ENCODE assay signal across 17 cellular contexts in genomic region chr4:85933306-85933640, GRCh38.
"Had no signal": no experiment of that assay in that cellular context is flagged by ENCODE, and none has a peak within 500 bp of the region (broad histone marks: within the 10 kb centered on the region; RNA-seq: fewer than 3 reads in every experiment).

No MANE protein-coding gene starts in this region.

- H3K27me3 Mint-ChIP-seq: activated naive CD8-positive, alpha-beta T cell; memory B cell had no signal

- H3K27ac Mint-ChIP-seq: activated CD4-positive, alpha-beta T cell treated with anti-CD3 and anti-CD28 coated beads, Interleukin-2, amount 10 ng/mL, durations not matched to agents 24 days and 14 days; activated naive CD8-positive, alpha-beta T cell; memory B cell; stimulated activated naive CD8-positive, alpha-beta T cell treated with anti-CD3 and anti-CD28 coated beads, Interleukin-15, amount 100 ng/mL, for 72 hours; T-helper 2 cell treated with Interferon-gamma antibody and Interleukin-4, amounts not matched to agents 5 μg/mL and 100 μg/mL, for 36 hours had no signal

- DNase-seq: activated CD4-positive, alpha-beta T cell treated with anti-CD3 and anti-CD28 coated beads, Interleukin-2, amount 10 ng/mL, durations not matched to agents 24 days and 14 days; activated CD4-positive, CD25-positive, alpha-beta regulatory T cell; activated CD8-positive, alpha-beta memory T cell treated with anti-CD3 and anti-CD28 coated beads, Interleukin-2, amount 50 U/mL, for 48 hours; activated gamma-delta T cell treated with Interleukin-2 at 50 U/mL for 16 hours; amniotic stem cell; caudate nucleus; glutamatergic neuron; spleen; stimulated activated naive CD8-positive, alpha-beta T cell treated with anti-CD3 and anti-CD28 coated beads, Interleukin-15, amount 100 ng/mL, for 72 hours; uterus had no signal

- H3K4me3 ChIP-seq: psoas muscle, uterus had no signal

- H3K36me3 Mint-ChIP-seq: activated naive CD8-positive, alpha-beta T cell had no signal

- FAIRE-seq: endothelial cell of umbilical vein had no signal

- H3K4me3 Mint-ChIP-seq: activated CD4-positive, alpha-beta T cell treated with anti-CD3 and anti-CD28 coated beads, Interleukin-2, amount 10 ng/mL, durations not matched to agents 24 days and 14 days; activated naive CD8-positive, alpha-beta T cell; memory B cell; stimulated activated naive CD8-positive, alpha-beta T cell treated with anti-CD3 and anti-CD28 coated beads, Interleukin-15, amount 100 ng/mL, for 72 hours; T-helper 2 cell treated with Interferon-gamma antibody and Interleukin-4, amounts not matched to agents 5 μg/mL and 100 μg/mL, for 36 hours had no signal

- H3K36me3 ChIP-seq: spleen, uterus had no signal

- H3K4me1 ChIP-seq: testis, uterus had no signal

- H3K9me3 ChIP-seq: psoas muscle, spleen, testis, uterus had no signal

- H3K27me3 ChIP-seq: spleen, testis, uterus had no signal

- H3K27ac ChIP-seq: psoas muscle, uterus had no signal

- H3K9me3 Mint-ChIP-seq: activated CD4-positive, alpha-beta T cell treated with anti-CD3 and anti-CD28 coated beads, Interleukin-2, amount 10 ng/mL, durations not matched to agents 24 days and 14 days; memory B cell; stimulated activated naive CD8-positive, alpha-beta T cell treated with anti-CD3 and anti-CD28 coated beads, Interleukin-15, amount 100 ng/mL, for 72 hours; T-helper 2 cell treated with Interferon-gamma antibody and Interleukin-4, amounts not matched to agents 5 μg/mL and 100 μg/mL, for 36 hours had no signal

- ATAC-seq: psoas muscle; sciatic nerve; stimulated activated naive CD8-positive, alpha-beta T cell treated with anti-CD3 and anti-CD28 coated beads, Interleukin-15, amount 100 ng/mL, for 72 hours had no signal
